8 cellular contexts compared by ENCODE assay signal in genomic region chr1:27603962-27604578, GRCh38. TPM values are rescaled to one million over a fixed set of nuclear protein-coding genes. Genes with fewer than 3 reads are reported as not detected.
DNase-seq lines count a peak whose midpoint lies in the region; ATAC-seq and TF ChIP-seq lines count a peak whose summit lies in the region.

TSS of gene AHDC1 (minus strand) at chr1:27604144. CDS start at chr1:27552115, 52,029 bp downstream.

- H3K27ac ChIP-seq in esophagus muscularis mucosa (replicated peaks in 1 of 4) (peak within 1 kb of the TSS; percentile 96 to 99 (median 97)), muscle layer of duodenum (ENCODE audit: low read length) (peak within 1 kb of the TSS; percentile 45)

- TF ChIP-seq CTCF in BJ (IDR thresholded peaks at IDR 0.05; ENCODE audit: insufficient read depth, low read depth, low read length) (peak; percentile 18; the same call in 1 of the 2 replicates), esophagus muscularis mucosa (IDR thresholded peaks at IDR 0.05) (peak; percentile 23 to 50 (median 41))

- H3K27me3 ChIP-seq in BJ (ENCODE audit: control insufficient read depth, insufficient read depth, low read length) (no peaks in the 10 kb centered on the region), esophagus muscularis mucosa (no peaks in the 10 kb centered on the region), muscle layer of duodenum (ENCODE audit: low read depth, low read length) (no peaks in the 10 kb centered on the region)

- H3K4me1 ChIP-seq in esophagus muscularis mucosa: peaks cover 37 to 73% (median 64%) of the 10 kb centered on the region in 4 donors
- peaks cover 0 to 45% of the 10 kb centered on the region in 2 donors for H3K4me1 ChIP-seq in muscle layer of duodenum (ENCODE audit: control insufficient read depth in 1 of 2, insufficient read depth in 2 of 2, low read length in 2 of 2)

- CTCF ChIA-PET in BJ (lab: Yijun Ruan, JAX): interaction anchor here (0.7 to 12.5 kb wide), 12 partner anchors 12 to 306 kb away, joined by 3 to 238 read pairs (median 19); no protein-coding TSS in a partner anchor

- ATAC-seq in GM19467 (IDR thresholded peaks at IDR 0.05; ENCODE audit: unreplicated experiment): peak; percentile 43

- DNase-seq in BJ (ENCODE audit: low read depth): no peak
- peak; percentile 87 for DNase-seq in KBM-7
- peak; percentile 84 for DNase-seq in RKO (ENCODE audit: low spot score)
- DNase-seq in activated T-cell treated with anti-CD3 and anti-CD28 coated beads, Interleukin-2, amount 50 U/mL, for 48 hours: peak; percentile 93 to 94
- peak; percentile 97 for DNase-seq in esophagus muscularis mucosa (ENCODE audit: extremely low spot score)
- DNase-seq in stimulated activated CD8-positive, alpha-beta memory T cell treated with anti-CD3 and anti-CD28 coated beads, Interleukin-4, amount 100 ng/mL, for 48 hours: peak; percentile 94

- peak; percentile 92 for TF ChIP-seq POLR2A in esophagus muscularis mucosa (IDR thresholded peaks at IDR 0.05; ENCODE audit: low read depth)

- TF ChIP-seq EP300 in esophagus muscularis mucosa (IDR thresholded peaks at IDR 0.05): no peak

- 0% methylated on average over 27 of the region's 65 CpGs for WGBS in esophagus muscularis mucosa

- H3K36me3 ChIP-seq in BJ (ENCODE audit: control insufficient read depth, insufficient read depth, low read length): no peaks in the 10 kb centered on the region
- no peaks in the 10 kb centered on the region for H3K36me3 ChIP-seq in esophagus muscularis mucosa
- no peaks in the 10 kb centered on the region for H3K36me3 ChIP-seq in muscle layer of duodenum (ENCODE audit: control insufficient read depth in 1 of 2, insufficient read depth in 2 of 2, low read length in 2 of 2)

- intact Hi-C loops in esophagus muscularis mucosa (cut with DNase I): loop anchor here (5.0 kb wide), 1 partner anchor 187 kb away; no protein-coding TSS in a partner anchor

- in situ Hi-C loops in KBM-7 (cut with MboI; ENCODE audit: low pct_unique_long_range_greater_than_20kb, low sequenced_read_pairs): no loop called here

- H3K4me3 ChIP-seq in BJ (ENCODE audit: low read depth, low read length): peak within 1 kb of the TSS; percentile 82
- H3K4me3 ChIP-seq in esophagus muscularis mucosa: peak within 1 kb of the TSS; percentile 80 to 100 (median 97)
- peak within 1 kb of the TSS; percentile 75 to 76 for H3K4me3 ChIP-seq in muscle layer of duodenum (ENCODE audit: low read depth in 1 of 2, low read length in 2 of 2)

- POLR2A ChIA-PET in BJ (lab: Charles Lee): interaction anchor here (0.7 kb wide), 1 partner anchor 78 kb away, joined by 3 read pairs; no protein-coding TSS in a partner anchor

- no peaks in the 10 kb centered on the region for H3K9me3 ChIP-seq in esophagus muscularis mucosa
- H3K9me3 ChIP-seq in muscle layer of duodenum (ENCODE audit: control insufficient read depth in 1 of 2, low read length in 2 of 2): no peaks in the 10 kb centered on the region

RNA-seq across cellular contexts. Expression of gene AHDC1, which starts in this region (rescaled TPM):
- 3.5 and 4.1 TPM in 2 replicates for polyA plus RNA-seq in BJ (2011; rRNA removed)
- 4.4 and 5.2 TPM in 2 replicates for polyA minus RNA-seq in BJ (2011; rRNA and poly(A)+ RNA removed)
- total RNA-seq in esophagus muscularis mucosa: 10 to 100 TPM; 14.7 to 54.3 (median 35.4) TPM
